ENCODE assay signal across 1 cellular context in genomic region chr20:2156666-2157624, GRCh38.
TF ChIP-seq lines count a peak whose summit lies in the region.

No MANE protein-coding gene starts in this region.

TF ChIP-seq in HepG2, 621 proteins besides CTCF, POLR2A, EP300 and RAD21 (continued from another document and continues in another):
- 0 out of 2 replicates have a peak, but pooled peaks have one; percentile 11 for TF ChIP-seq THRA (CRISPR knock-in tag; IDR thresholded peaks at IDR 0.05; ENCODE audit: borderline replicate concordance)
- no peak for TF ChIP-seq ZNF30 (CRISPR knock-in tag; IDR thresholded peaks at IDR 0.05)
- TF ChIP-seq ZNF639 (CRISPR knock-in tag; conservative IDR thresholded peaks at IDR 0.05): no peak
- no peak for TF ChIP-seq DMAP1 (CRISPR knock-in tag; IDR thresholded peaks at IDR 0.05)
- peak; percentile 66 for TF ChIP-seq NCOA2 (CRISPR knock-in tag; IDR thresholded peaks at IDR 0.05)
- TF ChIP-seq ZNF264 (CRISPR knock-in tag; IDR thresholded peaks at IDR 0.05): 0 out of 2 replicates have a peak, but pooled peaks have one; percentile 66
- TF ChIP-seq FOXO4 (CRISPR knock-in tag; conservative IDR thresholded peaks at IDR 0.05): no peak
- peak; percentile 45; the same call in 1 of the 2 replicates for TF ChIP-seq ZNF607 (CRISPR knock-in tag; IDR thresholded peaks at IDR 0.05; ENCODE audit: borderline replicate concordance)
- TF ChIP-seq ZNF317 (CRISPR knock-in tag; IDR thresholded peaks at IDR 0.05): 0 out of 2 replicates have a peak, but pooled peaks have one; percentile 26
- no peak for TF ChIP-seq ZFP1 (CRISPR knock-in tag; IDR thresholded peaks at IDR 0.05)
- TF ChIP-seq ZFX (CRISPR knock-in tag; IDR thresholded peaks at IDR 0.05; ENCODE audit: low read depth): no peak; the same call in 1 of the 2 replicates
- no peak for TF ChIP-seq IKZF1 (IDR thresholded peaks at IDR 0.05)
- TF ChIP-seq MEIS1 (CRISPR knock-in tag; IDR thresholded peaks at IDR 0.05; ENCODE audit: borderline replicate concordance): no peak
- TF ChIP-seq SRY (CRISPR knock-in tag; IDR thresholded peaks at IDR 0.05): no peak
- TF ChIP-seq SP1 (IDR thresholded peaks at IDR 0.05): no peak
- no peak for TF ChIP-seq SP1 (CRISPR knock-in tag; IDR thresholded peaks at IDR 0.05)
- no peak for TF ChIP-seq ZNF263 (CRISPR knock-in tag; IDR thresholded peaks at IDR 0.05)
- no peak for TF ChIP-seq HDAC6 (IDR thresholded peaks at IDR 0.05; ENCODE audit: low read depth, low read length)
- TF ChIP-seq ZNF891 (CRISPR knock-in tag; IDR thresholded peaks at IDR 0.05): no peak
- no peak for TF ChIP-seq CCDC6 (CRISPR knock-in tag; IDR thresholded peaks at IDR 0.05)
- TF ChIP-seq PBX3 (CRISPR knock-in tag; IDR thresholded peaks at IDR 0.05; ENCODE audit: borderline replicate concordance): no peak
- no peak; the same call in 1 of the 2 replicates for TF ChIP-seq SIX1 (CRISPR knock-in tag; IDR thresholded peaks at IDR 0.05; ENCODE audit: borderline replicate concordance)
- TF ChIP-seq ZFP91 (CRISPR knock-in tag; IDR thresholded peaks at IDR 0.05; ENCODE audit: borderline replicate concordance): peak; percentile 80
- TF ChIP-seq ZNF383 (CRISPR knock-in tag; IDR thresholded peaks at IDR 0.05; ENCODE audit: borderline replicate concordance): no peak
- 0 out of 2 replicates have a peak, but pooled peaks have one; percentile 44 for TF ChIP-seq ZBTB7B (CRISPR knock-in tag; IDR thresholded peaks at IDR 0.05)
- TF ChIP-seq ZNF790 (CRISPR knock-in tag; IDR thresholded peaks at IDR 0.05; ENCODE audit: borderline replicate concordance): 0 out of 2 replicates have a peak, but pooled peaks have one; percentile 28
- TF ChIP-seq ZNF260 (CRISPR knock-in tag; IDR thresholded peaks at IDR 0.05; ENCODE audit: borderline replicate concordance, low read depth): no peak
- peak; percentile 97 for TF ChIP-seq ZNF362 (CRISPR knock-in tag; IDR thresholded peaks at IDR 0.05; ENCODE audit: borderline replicate concordance)
- no peak for TF ChIP-seq CERS6 (CRISPR knock-in tag; IDR thresholded peaks at IDR 0.05)
- no peak for TF ChIP-seq ZNF142 (CRISPR knock-in tag; IDR thresholded peaks at IDR 0.05)
- TF ChIP-seq SCMH1 (CRISPR knock-in tag; IDR thresholded peaks at IDR 0.05; ENCODE audit: borderline replicate concordance): no peak
- TF ChIP-seq EED (CRISPR knock-in tag; IDR thresholded peaks at IDR 0.05): no peak
- no peak for TF ChIP-seq ZSCAN12 (CRISPR knock-in tag; IDR thresholded peaks at IDR 0.05)
- TF ChIP-seq ZSCAN30 (CRISPR knock-in tag; IDR thresholded peaks at IDR 0.05): no peak
- TF ChIP-seq NONO (IDR thresholded peaks at IDR 0.05): no peak
- no peak for TF ChIP-seq NONO (CRISPR knock-in tag; conservative IDR thresholded peaks at IDR 0.05)
